5 cellular contexts compared by ENCODE assay signal in genomic region chr6:143044345-143044744, GRCh38. TPM values are rescaled to one million over a fixed set of nuclear protein-coding genes. Genes with fewer than 3 reads are reported as not detected.
A peak's percentile ranks its signal among the peaks of the same experiment; 100 is the strongest.
DNase-seq lines count a peak whose midpoint lies in the region; ATAC-seq, FAIRE-seq and TF ChIP-seq lines count a peak whose summit lies in the region.
"Not testable (repeated sequence)": the region's sequence is repeated elsewhere in the genome, so short reads cannot be mapped to it uniquely, and the experiment has no call there.

No MANE protein-coding gene starts in this region.

- not testable (repeated sequence) for H2AFZ ChIP-seq in K562 (ENCODE audit: low read depth, low read length)

- not testable (repeated sequence) for FAIRE-seq in K562 (lab: Jason Lieb, UNC)

- not testable (repeated sequence) for H4K20me1 ChIP-seq in K562 (replicated peaks; ENCODE audit: control insufficient read depth, insufficient read depth, low read length)

- not testable (repeated sequence) for H3K27ac ChIP-seq in HEK293 (ENCODE audit: extremely low read depth, low read depth, low read length); K562 (ENCODE audit: extremely low read depth, low read depth, low read length)

- BruUV-seq in K562 (replicated peaks; lab: Mats Ljungman, UMichigan): not testable (repeated sequence)

- H3K36me3 ChIP-seq in HEK293 (ENCODE audit: control insufficient read depth in 2 of 2, insufficient read depth in 1 of 2, low read length in 2 of 2); K562 (ENCODE audit: control insufficient read depth, insufficient read depth, low read length): not testable (repeated sequence)

- 10% methylated on average over 4 of the region's 4 CpGs for WGBS in K562 (ENCODE audit: insufficient coverage, low coverage, missing lambda C conversion rate)

- CTCF ChIA-PET in HEK293 (lab: Yijun Ruan, JAX): interaction anchor here (0.7 to 1.4 kb wide), 3 partner anchors 18 to 352 kb away, joined by 3 to 6 read pairs (median 5); no protein-coding TSS in a partner anchor
- CTCF ChIA-PET in K562 (lab: Yijun Ruan, JAX; ENCODE audit: low intra/inter-chr PET ratio): not testable (repeated sequence)

- not testable (repeated sequence) for H3K4me1 Mint-ChIP-seq in activated CD4-positive, alpha-beta T cell treated with anti-CD3 and anti-CD28 coated beads, Interleukin-2, amount 10 ng/mL, durations not matched to agents 24 days and 14 days; activated naive CD4-positive, alpha-beta T cell treated with anti-CD3 and anti-CD28 coated beads, Interleukin-2, amount 50 U/mL, for 24 hours

- not testable (repeated sequence) for H3K9ac ChIP-seq in K562 (ENCODE audit: insufficient read depth in 1 of 2, low read depth in 2 of 2, low read length in 2 of 2)

- intact Hi-C loops in activated CD4-positive, alpha-beta T cell treated with anti-CD3 and anti-CD28 coated beads, Interleukin-2, amount 10 ng/mL, durations not matched to agents 24 days and 14 days (cut with micrococcal nuclease); K562 (cut with micrococcal nuclease): not testable (repeated sequence)

- not testable (repeated sequence) for H3K4me3 Mint-ChIP-seq in activated CD4-positive, alpha-beta T cell treated with anti-CD3 and anti-CD28 coated beads, Interleukin-2, amount 10 ng/mL, durations not matched to agents 24 days and 14 days; activated naive CD4-positive, alpha-beta T cell treated with anti-CD3 and anti-CD28 coated beads, Interleukin-2, amount 50 U/mL, for 24 hours

- H3K27me3 ChIP-seq in K562 (ENCODE audit: control insufficient read depth in 2 of 2, insufficient read depth in 2 of 2, low read length in 2 of 2): not testable (repeated sequence)

- not testable (repeated sequence) for TF ChIP-seq CTCF in HEK293 (tag by site-specific recombination; IDR thresholded peaks at IDR 0.05); K562 (IDR thresholded peaks at IDR 0.05 in 2 of 3, conservative IDR thresholded peaks at IDR 0.05 in 1 of 3; ENCODE audit: insufficient read depth in 2 of 3, low read depth in 1 of 3, low read length in 3 of 3)

- not testable (repeated sequence) for H3K9me3 Mint-ChIP-seq in activated CD4-positive, alpha-beta T cell treated with anti-CD3 and anti-CD28 coated beads, Interleukin-2, amount 10 ng/mL, durations not matched to agents 24 days and 14 days
- H3K9me3 Mint-ChIP-seq in activated naive CD4-positive, alpha-beta T cell treated with anti-CD3 and anti-CD28 coated beads, Interleukin-2, amount 50 U/mL, for 24 hours: peaks cover 12% of the 10 kb centered on the region

- not testable (repeated sequence) for H3K4me3 ChIP-seq in HEK293 (ENCODE audit: low read depth, low read length); K562

- not testable (repeated sequence) for H3K9me1 ChIP-seq in K562 (ENCODE audit: control insufficient read depth, insufficient read depth, low read length)

- TF ChIP-seq EP300 in K562 (IDR thresholded peaks at IDR 0.05; ENCODE audit: low read length): not testable (repeated sequence)

- not testable (repeated sequence) for H3K9me3 ChIP-seq in HEK293 (ENCODE audit: control insufficient read depth, insufficient read depth, low read depth, low read length); K562 (replicated peaks; ENCODE audit: control insufficient read depth, insufficient read depth, low read depth, low read length)

- not testable (repeated sequence) for TF ChIP-seq RAD21 in K562 (CRISPR knock-in tag; conservative IDR thresholded peaks at IDR 0.05 in 1 of 2, IDR thresholded peaks at IDR 0.05 in 1 of 2)

- not testable (repeated sequence) for TF ChIP-seq POLR2A in K562 (conservative IDR thresholded peaks at IDR 0.05)

- not testable (repeated sequence) for H3K4me1 ChIP-seq in HEK293 (ENCODE audit: control insufficient read depth, insufficient read depth, low read length); K562 (replicated peaks in 1 of 2; ENCODE audit: control insufficient read depth in 2 of 2, insufficient read depth in 2 of 2, low read length in 2 of 2)

- H3K36me3 Mint-ChIP-seq in activated CD4-positive, alpha-beta T cell treated with anti-CD3 and anti-CD28 coated beads, Interleukin-2, amount 10 ng/mL, durations not matched to agents 24 days and 14 days (ENCODE audit: low read depth); activated naive CD4-positive, alpha-beta T cell treated with anti-CD3 and anti-CD28 coated beads, Interleukin-2, amount 50 U/mL, for 24 hours: not testable (repeated sequence)

- not testable (repeated sequence) for ATAC-seq in SK-N-SH treated with all-trans-retinoic acid at 6 μM for 48 hours, K562

- peak overlapping the region; percentile 27 for H3K27ac Mint-ChIP-seq in activated CD4-positive, alpha-beta T cell treated with anti-CD3 and anti-CD28 coated beads, Interleukin-2, amount 10 ng/mL, durations not matched to agents 24 days and 14 days
- peak overlapping the region; percentile 52 for H3K27ac Mint-ChIP-seq in activated naive CD4-positive, alpha-beta T cell treated with anti-CD3 and anti-CD28 coated beads, Interleukin-2, amount 50 U/mL, for 24 hours

- DNase-seq in activated CD4-positive, alpha-beta T cell treated with anti-CD3 and anti-CD28 coated beads, Interleukin-2, amount 10 ng/mL, durations not matched to agents 24 days and 14 days; K562 (ENCODE audit: extremely low read depth in 1 of 4, low spot score in 3 of 4): not testable (repeated sequence)

- H3K4me2 ChIP-seq in K562 (ENCODE audit: insufficient read depth, low read length): not testable (repeated sequence)

- POLR2A ChIA-PET in HEK293 (lab: Yijun Ruan, JAX): not testable (repeated sequence)
- POLR2A ChIA-PET in K562 (lab: Yijun Ruan, JAX): interaction anchor here (0.9 kb wide), 1 partner anchor 9 kb away, joined by 3 read pairs; no protein-coding TSS in a partner anchor

- not testable (repeated sequence) for H3K27me3 Mint-ChIP-seq in activated CD4-positive, alpha-beta T cell treated with anti-CD3 and anti-CD28 coated beads, Interleukin-2, amount 10 ng/mL, durations not matched to agents 24 days and 14 days; activated naive CD4-positive, alpha-beta T cell treated with anti-CD3 and anti-CD28 coated beads, Interleukin-2, amount 50 U/mL, for 24 hours

- not testable (repeated sequence) for H3K79me2 ChIP-seq in K562 (ENCODE audit: control insufficient read depth, insufficient read depth, low read length)

- in situ Hi-C loops in K562 (cut with MboI): not testable (repeated sequence)

TF ChIP-seq in HEK293, 187 proteins besides CTCF, POLR2A, EP300 and RAD21:
- TF ChIP-seq ZNF146 (tag by site-specific recombination; IDR thresholded peaks at IDR 0.05): peak; percentile 83

TF ChIP-seq in SK-N-SH treated with all-trans-retinoic acid at 6 μM for 48 hours, 23 proteins besides CTCF, POLR2A, EP300 and RAD21:
- TF ChIP-seq ZNF8 (CRISPR knock-in tag; IDR thresholded peaks at IDR 0.05): peak; percentile 34; the same call in 1 of the 2 replicates

TF ChIP-seq in K562, 482 proteins besides CTCF, POLR2A, EP300 and RAD21:
- TF ChIP-seq ZNF146 (CRISPR knock-in tag; IDR thresholded peaks at IDR 0.05; ENCODE audit: unreplicated experiment) (peak; percentile 95), KDM1A (IDR thresholded peaks at IDR 0.05) (peak in 1 of 2 experiments; percentile 51; a peak in 1 of 4 replicates), BCOR (IDR thresholded peaks at IDR 0.05) (peak; percentile 45; the same call in 1 of the 2 replicates)

RNA-seq across cellular contexts. Expression of gene AIG1, which starts 16.3 kb away (rescaled TPM):
- 2.9 and 4.7 TPM in 2 replicates for total RNA-seq in activated CD4-positive, alpha-beta T cell treated with anti-CD3 and anti-CD28 coated beads, Interleukin-2, amount 10 ng/mL, durations not matched to agents 24 days and 14 days
- 161 and 345 TPM in 2 replicates for total RNA-seq in K562 (2011; cell fraction: chromatin; rRNA removed; ENCODE audit: low replicate concordance)
- 110 and 115 TPM in 2 replicates for total RNA-seq in K562 (2011; cell fraction: nucleolus; rRNA removed)
- 203 and 359 TPM in 2 replicates for total RNA-seq in K562 (2011; cell fraction: nucleoplasm; rRNA removed)
- total RNA-seq in K562 (2014; rRNA removed) (74.8 and 75.7 TPM in 2 replicates), K562 (2014; rRNA removed; fragmentation: Illumina TruSeq; extraction: Trizol) (116 and 118 TPM in 2 replicates), K562 (2015; rRNA removed; fragmentation: Illumina TruSeq; extraction: Trizol) (127 and 134 TPM in 2 replicates), K562 (2021) (85.2 and 89.8 TPM in 2 replicates)
- polyA plus RNA-seq in K562 (2011; rRNA removed) (279 and 333 TPM in 2 replicates), K562 (2014; fragmentation: Illumina TruSeq; extraction: Trizol) (95.2 and 110 TPM in 2 replicates), K562 (2014; fragmentation: Nextera tagmentation; extraction: Ambion mirVana) (100 to 1,000 TPM; 129 to 169 TPM), K562 (2014; rRNA removed) (127 and 157 TPM in 2 replicates)
- 118 and 187 TPM in 2 replicates for polyA plus RNA-seq in K562 (2011; cell fraction: cytosol; rRNA removed)
- polyA plus RNA-seq in K562 (2011; cell fraction: nucleus; rRNA removed): 379 TPM in 2 replicates
- 94.1 and 189 TPM in 2 replicates for polyA plus RNA-seq in K562 (2012)
- polyA minus RNA-seq in K562 (2011; rRNA and poly(A)+ RNA removed): 131 and 152 TPM in 2 replicates
- polyA minus RNA-seq in K562 (2011; cell fraction: cytosol; rRNA and poly(A)+ RNA removed): 54.3 and 60.9 TPM in 2 replicates
- polyA minus RNA-seq in K562 (2011; cell fraction: nucleus; rRNA and poly(A)+ RNA removed): 204 and 231 TPM in 2 replicates

Comparison
In these comparisons a context has a peak if more than half of its experiments do, and no peak if none do; other contexts are left out.
1. RNA of gene AIG1, which starts 16.3 kb away (total RNA-seq): 74.8 to 359 TPM in K562; 2.9 to 4.7 TPM in activated CD4-positive, alpha-beta T cell treated with anti-CD3 and anti-CD28 coated beads, Interleukin-2, amount 10 ng/mL, durations not matched to agents 24 days and 14 days; every median in the first group is over 10 times any median in the second.